ENCODE assay signal across 2 cellular contexts in the genomic region with DNA sequence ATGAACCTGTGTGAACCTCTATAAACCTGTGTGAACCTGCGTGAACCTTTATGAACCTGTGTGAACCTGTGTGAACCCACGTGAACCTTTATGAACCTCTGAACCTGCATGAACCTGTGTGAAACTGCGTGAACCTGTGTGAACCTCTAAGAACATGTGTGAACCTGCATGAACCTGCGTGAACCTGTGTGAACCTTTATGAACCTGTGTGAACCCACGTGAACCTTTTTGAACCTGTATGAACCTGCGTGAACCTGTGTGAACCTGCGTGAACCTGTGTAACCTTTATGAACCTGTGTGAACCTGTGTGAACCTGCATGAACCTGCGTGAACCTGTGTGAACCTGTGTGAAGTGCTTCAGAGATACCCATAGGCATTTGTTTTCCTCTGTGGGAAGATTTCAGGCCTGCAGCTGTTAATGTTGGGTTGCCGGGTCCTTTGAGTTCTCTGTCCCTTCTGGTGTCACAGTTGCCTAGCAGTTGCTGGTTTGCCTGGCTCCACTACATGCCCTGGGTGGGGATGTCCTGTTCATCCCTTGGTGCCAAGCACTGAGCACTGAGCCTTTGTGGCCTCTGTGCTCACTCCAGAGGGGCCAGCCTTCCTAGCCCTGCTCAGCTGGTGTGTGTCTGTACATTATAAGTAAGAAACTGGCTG.
TF ChIP-seq lines count a peak whose summit lies in the region.

No MANE protein-coding gene starts in this region.

TF ChIP-seq in GM23338, 12 proteins besides CTCF, POLR2A, EP300 and RAD21 (continues in another document):
- TF ChIP-seq, protein P1, sequence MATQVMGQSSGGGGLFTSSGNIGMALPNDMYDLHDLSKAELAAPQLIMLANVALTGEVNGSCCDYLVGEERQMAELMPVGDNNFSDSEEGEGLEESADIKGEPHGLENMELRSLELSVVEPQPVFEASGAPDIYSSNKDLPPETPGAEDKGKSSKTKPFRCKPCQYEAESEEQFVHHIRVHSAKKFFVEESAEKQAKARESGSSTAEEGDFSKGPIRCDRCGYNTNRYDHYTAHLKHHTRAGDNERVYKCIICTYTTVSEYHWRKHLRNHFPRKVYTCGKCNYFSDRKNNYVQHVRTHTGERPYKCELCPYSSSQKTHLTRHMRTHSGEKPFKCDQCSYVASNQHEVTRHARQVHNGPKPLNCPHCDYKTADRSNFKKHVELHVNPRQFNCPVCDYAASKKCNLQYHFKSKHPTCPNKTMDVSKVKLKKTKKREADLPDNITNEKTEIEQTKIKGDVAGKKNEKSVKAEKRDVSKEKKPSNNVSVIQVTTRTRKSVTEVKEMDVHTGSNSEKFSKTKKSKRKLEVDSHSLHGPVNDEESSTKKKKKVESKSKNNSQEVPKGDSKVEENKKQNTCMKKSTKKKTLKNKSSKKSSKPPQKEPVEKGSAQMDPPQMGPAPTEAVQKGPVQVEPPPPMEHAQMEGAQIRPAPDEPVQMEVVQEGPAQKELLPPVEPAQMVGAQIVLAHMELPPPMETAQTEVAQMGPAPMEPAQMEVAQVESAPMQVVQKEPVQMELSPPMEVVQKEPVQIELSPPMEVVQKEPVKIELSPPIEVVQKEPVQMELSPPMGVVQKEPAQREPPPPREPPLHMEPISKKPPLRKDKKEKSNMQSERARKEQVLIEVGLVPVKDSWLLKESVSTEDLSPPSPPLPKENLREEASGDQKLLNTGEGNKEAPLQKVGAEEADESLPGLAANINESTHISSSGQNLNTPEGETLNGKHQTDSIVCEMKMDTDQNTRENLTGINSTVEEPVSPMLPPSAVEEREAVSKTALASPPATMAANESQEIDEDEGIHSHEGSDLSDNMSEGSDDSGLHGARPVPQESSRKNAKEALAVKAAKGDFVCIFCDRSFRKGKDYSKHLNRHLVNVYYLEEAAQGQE (IDR thresholded peaks at IDR 0.05; ENCODE audit: unreplicated experiment) = no peak
- TF ChIP-seq EZH2phosphoT487 (IDR thresholded peaks at IDR 0.05; ENCODE audit: unreplicated experiment) = no peak
- no peak for TF ChIP-seq NANOG (IDR thresholded peaks at IDR 0.05; ENCODE audit: borderline replicate concordance)
- no peak for TF ChIP-seq ZNF114 (CRISPR knock-in tag; IDR thresholded peaks at IDR 0.05)
- no peak for TF ChIP-seq STAT1 (IDR thresholded peaks at IDR 0.05; ENCODE audit: unreplicated experiment)
- TF ChIP-seq POLR2AphosphoS5 (IDR thresholded peaks at IDR 0.05; ENCODE audit: low read depth) = no peak
- TF ChIP-seq ZNF331 (CRISPR knock-in tag; IDR thresholded peaks at IDR 0.05; ENCODE audit: low read depth) = no peak
- TF ChIP-seq, protein P2, sequence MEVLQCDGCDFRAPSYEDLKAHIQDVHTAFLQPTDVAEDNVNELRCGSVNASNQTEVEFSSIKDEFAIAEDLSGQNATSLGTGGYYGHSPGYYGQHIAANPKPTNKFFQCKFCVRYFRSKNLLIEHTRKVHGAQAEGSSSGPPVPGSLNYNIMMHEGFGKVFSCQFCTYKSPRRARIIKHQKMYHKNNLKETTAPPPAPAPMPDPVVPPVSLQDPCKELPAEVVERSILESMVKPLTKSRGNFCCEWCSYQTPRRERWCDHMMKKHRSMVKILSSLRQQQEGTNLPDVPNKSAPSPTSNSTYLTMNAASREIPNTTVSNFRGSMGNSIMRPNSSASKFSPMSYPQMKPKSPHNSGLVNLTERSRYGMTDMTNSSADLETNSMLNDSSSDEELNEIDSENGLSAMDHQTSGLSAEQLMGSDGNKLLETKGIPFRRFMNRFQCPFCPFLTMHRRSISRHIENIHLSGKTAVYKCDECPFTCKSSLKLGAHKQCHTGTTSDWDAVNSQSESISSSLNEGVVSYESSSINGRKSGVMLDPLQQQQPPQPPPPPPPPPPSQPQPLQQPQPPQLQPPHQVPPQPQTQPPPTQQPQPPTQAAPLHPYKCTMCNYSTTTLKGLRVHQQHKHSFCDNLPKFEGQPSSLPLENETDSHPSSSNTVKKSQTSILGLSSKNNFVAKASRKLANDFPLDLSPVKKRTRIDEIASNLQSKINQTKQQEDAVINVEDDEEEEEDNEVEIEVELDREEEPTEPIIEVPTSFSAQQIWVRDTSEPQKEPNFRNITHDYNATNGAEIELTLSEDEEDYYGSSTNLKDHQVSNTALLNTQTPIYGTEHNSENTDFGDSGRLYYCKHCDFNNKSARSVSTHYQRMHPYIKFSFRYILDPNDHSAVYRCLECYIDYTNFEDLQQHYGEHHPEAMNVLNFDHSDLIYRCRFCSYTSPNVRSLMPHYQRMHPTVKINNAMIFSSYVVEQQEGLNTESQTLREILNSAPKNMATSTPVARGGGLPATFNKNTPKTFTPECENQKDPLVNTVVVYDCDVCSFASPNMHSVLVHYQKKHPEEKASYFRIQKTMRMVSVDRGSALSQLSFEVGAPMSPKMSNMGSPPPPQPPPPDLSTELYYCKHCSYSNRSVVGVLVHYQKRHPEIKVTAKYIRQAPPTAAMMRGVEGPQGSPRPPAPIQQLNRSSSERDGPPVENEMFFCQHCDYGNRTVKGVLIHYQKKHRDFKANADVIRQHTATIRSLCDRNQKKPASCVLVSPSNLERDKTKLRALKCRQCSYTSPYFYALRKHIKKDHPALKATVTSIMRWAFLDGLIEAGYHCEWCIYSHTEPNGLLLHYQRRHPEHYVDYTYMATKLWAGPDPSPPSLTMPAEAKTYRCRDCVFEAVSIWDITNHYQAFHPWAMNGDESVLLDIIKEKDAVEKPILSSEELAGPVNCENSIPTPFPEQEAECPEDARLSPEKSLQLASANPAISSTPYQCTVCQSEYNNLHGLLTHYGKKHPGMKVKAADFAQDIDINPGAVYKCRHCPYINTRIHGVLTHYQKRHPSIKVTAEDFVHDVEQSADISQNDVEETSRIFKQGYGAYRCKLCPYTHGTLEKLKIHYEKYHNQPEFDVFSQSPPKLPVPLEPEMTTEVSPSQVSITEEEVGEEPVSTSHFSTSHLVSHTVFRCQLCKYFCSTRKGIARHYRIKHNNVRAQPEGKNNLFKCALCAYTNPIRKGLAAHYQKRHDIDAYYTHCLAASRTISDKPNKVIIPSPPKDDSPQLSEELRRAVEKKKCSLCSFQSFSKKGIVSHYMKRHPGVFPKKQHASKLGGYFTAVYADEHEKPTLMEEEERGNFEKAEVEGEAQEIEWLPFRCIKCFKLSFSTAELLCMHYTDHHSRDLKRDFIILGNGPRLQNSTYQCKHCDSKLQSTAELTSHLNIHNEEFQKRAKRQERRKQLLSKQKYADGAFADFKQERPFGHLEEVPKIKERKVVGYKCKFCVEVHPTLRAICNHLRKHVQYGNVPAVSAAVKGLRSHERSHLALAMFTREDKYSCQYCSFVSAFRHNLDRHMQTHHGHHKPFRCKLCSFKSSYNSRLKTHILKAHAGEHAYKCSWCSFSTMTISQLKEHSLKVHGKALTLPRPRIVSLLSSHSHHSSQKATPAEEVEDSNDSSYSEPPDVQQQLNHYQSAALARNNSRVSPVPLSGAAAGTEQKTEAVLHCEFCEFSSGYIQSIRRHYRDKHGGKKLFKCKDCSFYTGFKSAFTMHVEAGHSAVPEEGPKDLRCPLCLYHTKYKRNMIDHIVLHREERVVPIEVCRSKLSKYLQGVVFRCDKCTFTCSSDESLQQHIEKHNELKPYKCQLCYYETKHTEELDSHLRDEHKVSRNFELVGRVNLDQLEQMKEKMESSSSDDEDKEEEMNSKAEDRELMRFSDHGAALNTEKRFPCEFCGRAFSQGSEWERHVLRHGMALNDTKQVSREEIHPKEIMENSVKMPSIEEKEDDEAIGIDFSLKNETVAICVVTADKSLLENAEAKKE (CRISPR knock-in tag; IDR thresholded peaks at IDR 0.05) = no peak

TF ChIP-seq in HCT116, 20 proteins besides CTCF, POLR2A, EP300 and RAD21:
- TF ChIP-seq SIN3A (IDR thresholded peaks at IDR 0.05; ENCODE audit: low read depth) (no peak), POLR2AphosphoS5 (IDR thresholded peaks at IDR 0.05; ENCODE audit: low read depth, low read length) (no peak), YY1 (IDR thresholded peaks at IDR 0.05; ENCODE audit: extremely low read depth, insufficient replicate concordance, low read depth, low read length) (no peak), ZNF274 (IDR thresholded peaks at IDR 0.05; ENCODE audit: low read depth, low read length) (no peak), ELF1 (IDR thresholded peaks at IDR 0.05; ENCODE audit: borderline replicate concordance, low read depth) (no peak), JUND (IDR thresholded peaks at IDR 0.05) (no peak), SP1 (IDR thresholded peaks at IDR 0.05; ENCODE audit: low read depth) (no peak), EZH2 (IDR thresholded peaks at IDR 0.05) (no peak), TCF7L2 (IDR thresholded peaks at IDR 0.05; ENCODE audit: borderline replicate concordance, extremely low read depth, insufficient read depth, insufficient read length) (no peak)
- TF ChIP-seq, protein P1 (IDR thresholded peaks at IDR 0.05; ENCODE audit: low read depth) = no peak
- TF ChIP-seq, protein P3, sequence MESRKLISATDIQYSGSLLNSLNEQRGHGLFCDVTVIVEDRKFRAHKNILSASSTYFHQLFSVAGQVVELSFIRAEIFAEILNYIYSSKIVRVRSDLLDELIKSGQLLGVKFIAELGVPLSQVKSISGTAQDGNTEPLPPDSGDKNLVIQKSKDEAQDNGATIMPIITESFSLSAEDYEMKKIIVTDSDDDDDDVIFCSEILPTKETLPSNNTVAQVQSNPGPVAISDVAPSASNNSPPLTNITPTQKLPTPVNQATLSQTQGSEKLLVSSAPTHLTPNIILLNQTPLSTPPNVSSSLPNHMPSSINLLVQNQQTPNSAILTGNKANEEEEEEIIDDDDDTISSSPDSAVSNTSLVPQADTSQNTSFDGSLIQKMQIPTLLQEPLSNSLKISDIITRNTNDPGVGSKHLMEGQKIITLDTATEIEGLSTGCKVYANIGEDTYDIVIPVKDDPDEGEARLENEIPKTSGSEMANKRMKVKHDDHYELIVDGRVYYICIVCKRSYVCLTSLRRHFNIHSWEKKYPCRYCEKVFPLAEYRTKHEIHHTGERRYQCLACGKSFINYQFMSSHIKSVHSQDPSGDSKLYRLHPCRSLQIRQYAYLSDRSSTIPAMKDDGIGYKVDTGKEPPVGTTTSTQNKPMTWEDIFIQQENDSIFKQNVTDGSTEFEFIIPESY (IDR thresholded peaks at IDR 0.05; ENCODE audit: extremely low read depth, insufficient replicate concordance, low read length) = no peak
- TF ChIP-seq, protein P4, sequence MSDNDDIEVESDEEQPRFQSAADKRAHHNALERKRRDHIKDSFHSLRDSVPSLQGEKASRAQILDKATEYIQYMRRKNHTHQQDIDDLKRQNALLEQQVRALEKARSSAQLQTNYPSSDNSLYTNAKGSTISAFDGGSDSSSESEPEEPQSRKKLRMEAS (IDR thresholded peaks at IDR 0.05) = no peak
